13 cellular contexts compared by ENCODE assay signal in the genomic region with DNA sequence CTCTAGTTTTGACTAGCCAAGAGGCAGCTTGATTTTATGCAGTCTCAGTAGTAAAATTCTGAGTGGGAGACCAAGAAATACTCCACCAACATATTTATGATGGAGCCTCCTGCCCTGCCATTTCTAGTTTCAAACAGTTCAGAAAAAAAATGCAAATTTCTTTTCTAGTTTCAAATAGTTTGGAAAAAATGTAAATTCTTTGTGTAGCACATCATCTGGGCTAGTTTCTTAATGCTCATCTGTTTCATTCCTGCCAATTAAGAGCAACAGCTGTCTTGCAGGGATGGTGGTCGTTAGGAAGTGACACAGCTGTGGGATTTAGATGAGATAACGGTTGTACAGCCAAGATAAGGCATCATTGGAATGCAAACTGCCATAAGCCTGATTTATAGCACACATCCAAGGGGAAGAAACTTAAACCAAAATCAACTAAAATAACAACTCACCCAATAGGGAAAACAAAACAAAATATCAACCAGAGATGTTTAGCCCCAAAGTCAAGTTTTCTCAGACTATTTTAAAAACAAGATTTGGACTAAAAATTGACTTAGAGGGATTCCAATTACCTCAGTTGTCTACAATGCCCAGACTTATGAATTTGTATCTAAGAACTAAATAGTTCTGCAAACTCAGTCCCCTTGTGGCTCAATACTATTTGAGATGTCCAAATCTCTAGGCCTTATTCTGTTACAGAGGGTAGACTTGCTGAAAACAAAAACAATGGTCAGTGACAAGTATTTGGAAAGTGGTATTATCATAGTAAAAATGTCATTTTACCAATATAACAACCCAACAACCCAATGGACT.
DNase-seq lines count a peak whose midpoint lies in the region; ATAC-seq and TF ChIP-seq lines count a peak whose summit lies in the region.
"Had no signal": no experiment of that assay in that cellular context is flagged by ENCODE, and none has a peak within 500 bp of the region (broad histone marks: within the 10 kb centered on the region; RNA-seq: fewer than 3 reads in every experiment).

No MANE protein-coding gene starts in this region.

- no peaks in the 10 kb centered on the region for H3K9me3 Mint-ChIP-seq in chondrocyte (ENCODE audit: low read depth)
- no peaks in the 10 kb centered on the region for H3K9me3 Mint-ChIP-seq in activated T-helper 17 cell treated with anti-CD3 and anti-CD28 coated beads, Interleukin-2, amount 50 U/mL, for 72 hours
- H3K9me3 Mint-ChIP-seq: activated T-helper 2 cell treated with anti-CD3 and anti-CD28 coated beads, Interferon-gamma antibody, Interleukin-2, Interleukin-4, amounts not matched to agents 10 μg/mL and 5 μg/mL and 100 μg/mL, durations not matched to agents 14 hours and 24 hours and 36 hours had no signal

- H4K8ac ChIP-seq in trophoblast cell (ENCODE audit: low read depth, low read length): no peak overlapping the region

- no peaks in the 10 kb centered on the region for H3K27me3 ChIP-seq in trophoblast cell (ENCODE audit: insufficient read depth, low read length)

- no peaks in the 10 kb centered on the region for H3K36me3 Mint-ChIP-seq in chondrocyte (ENCODE audit: low read depth)
- H3K36me3 Mint-ChIP-seq in activated T-helper 17 cell treated with anti-CD3 and anti-CD28 coated beads, Interleukin-2, amount 50 U/mL, for 72 hours (ENCODE audit: low read depth): no peaks in the 10 kb centered on the region

- H3K79me2 ChIP-seq in trophoblast cell (ENCODE audit: control insufficient read depth, insufficient read depth, low read length, poor library complexity): no peaks in the 10 kb centered on the region

- ATAC-seq in GM18511 (IDR thresholded peaks at IDR 0.05; ENCODE audit: unreplicated experiment) (peak; percentile 59), HG02884 (IDR thresholded peaks at IDR 0.05; ENCODE audit: unreplicated experiment) (peak; percentile 40), HG03196 (IDR thresholded peaks at IDR 0.05; ENCODE audit: unreplicated experiment) (no peak)
- ATAC-seq in activated T-helper 17 cell treated with anti-CD3 and anti-CD28 coated beads, Interleukin-2, amount 50 U/mL, for 72 hours (replicated peaks): no peak
- ATAC-seq: activated CD4-positive, CD25-positive, alpha-beta regulatory T cell treated with anti-CD3 and anti-CD28 coated beads, Interleukin-2, amount 50 U/mL, for 24 hours had no signal

- H3K4me2 ChIP-seq in trophoblast cell (ENCODE audit: low read length): no peak overlapping the region

- no peak overlapping the region for H2AK5ac ChIP-seq in trophoblast cell (ENCODE audit: low read length)

- no peak overlapping the region for H2BK120ac ChIP-seq in trophoblast cell (ENCODE audit: insufficient read depth, low read length, poor library complexity)

- no peak overlapping the region for H4K12ac ChIP-seq in trophoblast cell (ENCODE audit: low read depth, low read length)

- H3K4me3 Mint-ChIP-seq in chondrocyte (ENCODE audit: unreplicated experiment): no peak overlapping the region
- no peak overlapping the region for H3K4me3 Mint-ChIP-seq in activated T-helper 17 cell treated with anti-CD3 and anti-CD28 coated beads, Interleukin-2, amount 50 U/mL, for 72 hours

- no peak for DNase-seq in chondrocyte (ENCODE audit: low spot score)
- peak; percentile 54 to 84 for DNase-seq in trophoblast cell
- no peak for DNase-seq in NCI-H1417 (lab: John Stamatoyannopoulos, UW)
- DNase-seq: COR-L47, NCI-H1105 treated with DMSO at 0.1 percent for 48 hours, NCI-H774 had no signal

- H3K36me3 ChIP-seq in trophoblast cell (ENCODE audit: control insufficient read depth in 1 of 2, insufficient read depth in 2 of 2, low read length in 2 of 2): no peaks in the 10 kb centered on the region

- no peak overlapping the region for H2BK5ac ChIP-seq in trophoblast cell (ENCODE audit: low read depth, low read length, poor library complexity)

- peak overlapping the region; percentile 15 for H3K27ac ChIP-seq in trophoblast cell (ENCODE audit: low read depth, low read length)
- H3K27ac ChIP-seq: SK-N-MC had no signal

- H3K23ac ChIP-seq in trophoblast cell (ENCODE audit: low read length): no peak overlapping the region

- no peak overlapping the region for H3K4ac ChIP-seq in trophoblast cell (ENCODE audit: low read depth, low read length)

- H3K27me3 Mint-ChIP-seq in chondrocyte (ENCODE audit: low read depth): no peaks in the 10 kb centered on the region
- no peaks in the 10 kb centered on the region for H3K27me3 Mint-ChIP-seq in activated T-helper 17 cell treated with anti-CD3 and anti-CD28 coated beads, Interleukin-2, amount 50 U/mL, for 72 hours

- no peaks in the 10 kb centered on the region for H3K9me3 ChIP-seq in trophoblast cell (ENCODE audit: insufficient read depth, low read depth, low read length)

- no peak overlapping the region for H3K4me3 ChIP-seq in trophoblast cell (ENCODE audit: low read depth, low read length)
- H3K4me3 ChIP-seq: SK-N-MC had no signal

- no CpG with 5 or more reads among the region's 2 CpGs for WGBS in trophoblast cell (ENCODE audit: extremely low coverage, insufficient coverage, insufficient read length)

- no peak overlapping the region for H2BK12ac ChIP-seq in trophoblast cell (ENCODE audit: low read length)

- peaks cover 0 to 2% of the 10 kb centered on the region in 2 experiments for H3K4me1 ChIP-seq in trophoblast cell (ENCODE audit: control insufficient read depth in 1 of 2, insufficient read depth in 2 of 2, low read length in 2 of 2)

- H3K4me1 Mint-ChIP-seq in chondrocyte (ENCODE audit: low read depth): peaks cover 35% of the 10 kb centered on the region
- H3K4me1 Mint-ChIP-seq in activated T-helper 17 cell treated with anti-CD3 and anti-CD28 coated beads, Interleukin-2, amount 50 U/mL, for 72 hours: no peaks in the 10 kb centered on the region

- H3K18ac ChIP-seq in trophoblast cell (ENCODE audit: low read length): no peak overlapping the region

- TF ChIP-seq CTCF in chondrocyte (IDR thresholded peaks at IDR 0.05): peak; percentile 19

- peak overlapping the region; percentile 43 for H3K27ac Mint-ChIP-seq in chondrocyte (ENCODE audit: unreplicated experiment)
- no peak overlapping the region for H3K27ac Mint-ChIP-seq in activated T-helper 17 cell treated with anti-CD3 and anti-CD28 coated beads, Interleukin-2, amount 50 U/mL, for 72 hours
- H3K27ac Mint-ChIP-seq: activated T-helper 2 cell treated with anti-CD3 and anti-CD28 coated beads, Interferon-gamma antibody, Interleukin-2, Interleukin-4, amounts not matched to agents 10 μg/mL and 5 μg/mL and 100 μg/mL, durations not matched to agents 14 hours and 24 hours and 36 hours had no signal

- no peak overlapping the region for H2AFZ ChIP-seq in trophoblast cell (ENCODE audit: insufficient read depth, low read length, poor library complexity)

- H4K91ac ChIP-seq in trophoblast cell (ENCODE audit: low read depth, low read length): no peak overlapping the region

- H3K79me1 ChIP-seq in trophoblast cell (ENCODE audit: low read length): no peaks in the 10 kb centered on the region

- H3K9ac ChIP-seq in trophoblast cell (ENCODE audit: low read length): no peak overlapping the region

- no peak overlapping the region for H3K14ac ChIP-seq in trophoblast cell (ENCODE audit: low read length)

Comparison
In these comparisons a context has a peak if more than half of its experiments do, and no peak if none do; other contexts are left out.
1. ATAC-seq: peak in GM18511 (single experiment) and HG02884 (single experiment); none in HG03196 (single experiment) and activated T-helper 17 cell treated with anti-CD3 and anti-CD28 coated beads, Interleukin-2, amount 50 U/mL, for 72 hours (single experiment).
2. DNase-seq: peak in trophoblast cell (2 of 2); none in chondrocyte (single experiment) and NCI-H1417 (0 of 3).